Comparison of ENCODE assay signal across 8 cellular contexts in genomic region chr4:115234405-115235093, GRCh38.
DNase-seq lines count a peak whose midpoint lies in the region; ATAC-seq and TF ChIP-seq lines count a peak whose summit lies in the region.

No MANE protein-coding gene starts in this region.

- H3K4me3 Mint-ChIP-seq in chondrocyte (ENCODE audit: unreplicated experiment), result no peak overlapping the region

- H3K27me3 Mint-ChIP-seq in chondrocyte (ENCODE audit: low read depth), result no peaks in the 10 kb centered on the region

- intact Hi-C loops in left colon (cut with DNase I, micrococcal nuclease), result no loop called here

- CTCF ChIA-PET in GM10248 (lab: Yijun Ruan, JAX), result interaction anchor here (1.0 to 3.7 kb wide), 7 partner anchors 13 to 619 kb away, joined by 3 to 26 read pairs (median 4); no protein-coding TSS in a partner anchor
- CTCF ChIA-PET in HEK293T (lab: Yijun Ruan, JAX), result interaction anchor here (1.9 kb wide), 1 partner anchor 9 kb away, joined by 4 read pairs; no protein-coding TSS in a partner anchor

- no peaks in the 10 kb centered on the region for H3K9me3 Mint-ChIP-seq in chondrocyte (ENCODE audit: low read depth)

- no peak overlapping the region for H3K27ac Mint-ChIP-seq in chondrocyte (ENCODE audit: unreplicated experiment)

- peak; percentile 33 for TF ChIP-seq CTCF in GM10248 (IDR thresholded peaks at IDR 0.05; ENCODE audit: control extremely low read depth, extremely low read depth, low read depth, missing control alignments)
- peak; percentile 80 for TF ChIP-seq CTCF in chondrocyte (IDR thresholded peaks at IDR 0.05)

- H3K36me3 Mint-ChIP-seq in chondrocyte (ENCODE audit: low read depth), result no peaks in the 10 kb centered on the region

- peak; percentile 12 for DNase-seq in GM10248 (ENCODE audit: extremely low spot score)
- peak; percentile 10 for DNase-seq in HEK293T (ENCODE audit: extremely low spot score)
- DNase-seq in NCI-H146 (lab: John Stamatoyannopoulos, UW), result peak; percentile 47
- no peak for DNase-seq in chondrocyte (ENCODE audit: low spot score)
- no peak for DNase-seq in left colon
- DNase-seq in NCI-H128 (lab: John Stamatoyannopoulos, UW; ENCODE audit: unreplicated experiment), result no peak
- no peak for DNase-seq in central memory CD4-positive, alpha-beta T cell

- peaks cover 7% of the 10 kb centered on the region for H3K4me1 Mint-ChIP-seq in chondrocyte (ENCODE audit: low read depth)

- no peak for ATAC-seq in GM21737 (IDR thresholded peaks at IDR 0.05; ENCODE audit: unreplicated experiment)
- ATAC-seq in left colon, result no peak

- POLR2A ChIA-PET in GM10248 (lab: Yijun Ruan, JAX), result no interaction called here
- POLR2A ChIA-PET in HEK293T (lab: Yijun Ruan, JAX), result no interaction called here

TF ChIP-seq in HEK293T, 16 proteins besides CTCF, POLR2A, EP300 and RAD21:
- TF ChIP-seq SP1 (IDR thresholded peaks at IDR 0.05), result no peak
- TF ChIP-seq PKNOX1 (IDR thresholded peaks at IDR 0.05), result no peak
- no peak for TF ChIP-seq CTBP1 (IDR thresholded peaks at IDR 0.05; ENCODE audit: borderline replicate concordance)
- TF ChIP-seq L3MBTL2 (conservative IDR thresholded peaks at IDR 0.05), result no peak
- no peak for TF ChIP-seq ARNT (IDR thresholded peaks at IDR 0.05)
- no peak for TF ChIP-seq FOXA1 (IDR thresholded peaks at IDR 0.05)
- no peak for TF ChIP-seq SUZ12 (IDR thresholded peaks at IDR 0.05)
- no peak for TF ChIP-seq TARDBP (IDR thresholded peaks at IDR 0.05)
- TF ChIP-seq FOXK2 (IDR thresholded peaks at IDR 0.05), result no peak
- no peak for TF ChIP-seq NFRKB (IDR thresholded peaks at IDR 0.05)
- TF ChIP-seq BHLHE40 (IDR thresholded peaks at IDR 0.05; ENCODE audit: borderline replicate concordance), result no peak
- TF ChIP-seq FOXM1 (IDR thresholded peaks at IDR 0.05; ENCODE audit: borderline replicate concordance), result no peak
- no peak for TF ChIP-seq LEF1 (IDR thresholded peaks at IDR 0.05; ENCODE audit: borderline replicate concordance)
- no peak for TF ChIP-seq ZNF384 (IDR thresholded peaks at IDR 0.05)
- no peak for TF ChIP-seq ELF4 (IDR thresholded peaks at IDR 0.05)
- TF ChIP-seq HDGF (IDR thresholded peaks at IDR 0.05; ENCODE audit: borderline replicate concordance), result no peak
TF ChIP-seq in HEK293T: peak in this region for 0.

Comparison
In these comparisons a context has a peak if more than half of its experiments do, and no peak if none do; other contexts are left out.
1. DNase-seq: peak in GM10248 (single experiment), HEK293T (single experiment) and NCI-H146 (single experiment); none in chondrocyte (single experiment), left colon (0 of 2), NCI-H128 (single experiment) and central memory CD4-positive, alpha-beta T cell (single experiment).